17 cellular contexts compared by ENCODE assay signal in genomic region chr6:108080010-108080780, GRCh38. TPM values are rescaled to one million over a fixed set of nuclear protein-coding genes. Genes with fewer than 3 reads are reported as not detected.
A peak's percentile ranks its signal among the peaks of the same experiment; 100 is the strongest.
DNase-seq lines count a peak whose midpoint lies in the region; ATAC-seq, FAIRE-seq and TF ChIP-seq lines count a peak whose summit lies in the region.
"Had no signal": no experiment of that assay in that cellular context is flagged by ENCODE, and none has a peak within 500 bp of the region (broad histone marks: within the 10 kb centered on the region; RNA-seq: fewer than 3 reads in every experiment).

No MANE protein-coding gene starts in this region.

- H3K27ac Mint-ChIP-seq in activated naive CD8-positive, alpha-beta T cell treated with anti-CD3 and anti-CD28 coated beads, Interleukin-2, amount 50 U/mL, for 24 hours: no peak overlapping the region
- H3K27ac Mint-ChIP-seq: activated CD8-positive, alpha-beta T cell treated with anti-CD3 and anti-CD28 coated beads, Interleukin-2, amount 10 ng/mL, durations not matched to agents 7 days and 5 days; activated naive CD8-positive, alpha-beta T cell; naive thymus-derived CD4-positive, alpha-beta T cell had no signal

- whole genome bisulfite sequencing in HepG2 (ENCODE audit: low lambda C conversion rate): 0% methylated on average over 1 of the region's 2 CpGs
- 70 to 83% methylated on average over 2 of the region's 2 CpGs for WGBS in thyroid gland, 2 donors
- WGBS in sigmoid colon, 2 donors: 79% methylated on average over 2 of the region's 2 CpGs

- H3K27ac ChIP-seq in HepG2 (ENCODE audit: extremely low read length, insufficient read depth, low read length) (no peak overlapping the region), thyroid gland (no peak overlapping the region), sigmoid colon (no peak overlapping the region)

- no peaks in the 10 kb centered on the region for H3K79me2 ChIP-seq in HepG2 (ENCODE audit: insufficient read depth, low read length)

- H3K36me3 Mint-ChIP-seq in activated naive CD8-positive, alpha-beta T cell treated with anti-CD3 and anti-CD28 coated beads, Interleukin-2, amount 50 U/mL, for 24 hours (ENCODE audit: low read depth): no peaks in the 10 kb centered on the region
- H3K36me3 Mint-ChIP-seq: naive thymus-derived CD4-positive, alpha-beta T cell had no signal

- POLR2A ChIA-PET in HepG2 (lab: Yijun Ruan, JAX): no interaction called here

- H4K20me1 ChIP-seq in HepG2 (ENCODE audit: insufficient read depth, low read length): no peaks in the 10 kb centered on the region

- H3K4me3 Mint-ChIP-seq in activated naive CD8-positive, alpha-beta T cell treated with anti-CD3 and anti-CD28 coated beads, Interleukin-2, amount 50 U/mL, for 24 hours: no peak overlapping the region
- H3K4me3 Mint-ChIP-seq: activated CD8-positive, alpha-beta T cell treated with anti-CD3 and anti-CD28 coated beads, Interleukin-2, amount 10 ng/mL, durations not matched to agents 7 days and 5 days; activated naive CD8-positive, alpha-beta T cell; naive thymus-derived CD4-positive, alpha-beta T cell had no signal

- no TSS peak for BruUV-seq in HepG2 (replicated peaks; lab: Mats Ljungman, UMichigan)

- no peak overlapping the region for H2AFZ ChIP-seq in HepG2 (ENCODE audit: low read length)

- intact Hi-C loops in HepG2 (cut with micrococcal nuclease; ENCODE audit: unreplicated experiment) (no loop called here), thyroid gland (cut with DNase I) (no loop called here), sigmoid colon (cut with DNase I) (no loop called here)

- no peaks in the 10 kb centered on the region for H3K9me3 ChIP-seq in HepG2 (ENCODE audit: low read length)
- H3K9me3 ChIP-seq in thyroid gland: no peaks in the 10 kb centered on the region
- H3K9me3 ChIP-seq in sigmoid colon: no peaks in the 10 kb centered on the region

- CTCF ChIA-PET in HepG2 (lab: Yijun Ruan, JAX; ENCODE audit: low intra/inter-chr PET ratio, low total read pairs): no interaction called here

- no peak for TF ChIP-seq POLR2A in HepG2 (IDR thresholded peaks at IDR 0.05; ENCODE audit: insufficient read depth in 1 of 2, low read depth in 2 of 2, low read length in 2 of 2)
- no peak for TF ChIP-seq POLR2A in thyroid gland (IDR thresholded peaks at IDR 0.05)
- TF ChIP-seq POLR2A in sigmoid colon (IDR thresholded peaks at IDR 0.05): no peak

- peaks cover 11% of the 10 kb centered on the region for H3K4me1 ChIP-seq in HepG2 (ENCODE audit: insufficient read depth, low read length)
- H3K4me1 ChIP-seq in thyroid gland: peaks cover 4 to 5% of the 10 kb centered on the region in 2 donors
- H3K4me1 ChIP-seq in sigmoid colon: peaks cover 0 to 5% (median 2%) of the 10 kb centered on the region in 4 donors

- H3K9ac ChIP-seq in HepG2 (ENCODE audit: insufficient read depth, low read depth, low read length): no peak overlapping the region

- TF ChIP-seq EP300 in HepG2 (IDR thresholded peaks at IDR 0.05; ENCODE audit: low read depth in 2 of 2, low read length in 2 of 2) (no peak), HepG2 (CRISPR knock-in tag; IDR thresholded peaks at IDR 0.05; ENCODE audit: borderline replicate concordance) (no peak), sigmoid colon (IDR thresholded peaks at IDR 0.05) (no peak)

- TF ChIP-seq CTCF in HepG2 (CRISPR knock-in tag; IDR thresholded peaks at IDR 0.05) (no peak), thyroid gland (IDR thresholded peaks at IDR 0.05) (no peak), sigmoid colon (IDR thresholded peaks at IDR 0.05) (no peak)

- H3K27me3 ChIP-seq in HepG2 (ENCODE audit: control insufficient read depth in 1 of 2, insufficient read depth in 2 of 2, low read length in 2 of 2) (peaks cover 1 to 11% of the 10 kb centered on the region in 2 experiments; a peak in 2 of 5 replicates), thyroid gland (no peaks in the 10 kb centered on the region), sigmoid colon (peaks cover 0 to 7% (median 3%) of the 10 kb centered on the region in 3 donors)

- no peak for TF ChIP-seq RAD21 in HepG2 (CRISPR knock-in tag; IDR thresholded peaks at IDR 0.05)

- H3K36me3 ChIP-seq in HepG2 (replicated peaks in 1 of 2; ENCODE audit: control insufficient read depth in 1 of 2, insufficient read depth in 2 of 2, low read length in 2 of 2) (no peaks in the 10 kb centered on the region), thyroid gland (no peaks in the 10 kb centered on the region), sigmoid colon (no peaks in the 10 kb centered on the region)

- H3K4me1 Mint-ChIP-seq in activated naive CD8-positive, alpha-beta T cell treated with anti-CD3 and anti-CD28 coated beads, Interleukin-2, amount 50 U/mL, for 24 hours: peaks cover 3% of the 10 kb centered on the region

- H3K27me3 Mint-ChIP-seq in activated naive CD8-positive, alpha-beta T cell treated with anti-CD3 and anti-CD28 coated beads, Interleukin-2, amount 50 U/mL, for 24 hours: no peaks in the 10 kb centered on the region

- peak; percentile 51 for DNase-seq in GM03348 (ENCODE audit: low spot score)
- DNase-seq in NCI-H146 (lab: John Stamatoyannopoulos, UW): peak; percentile 75
- peak; percentile 50 for DNase-seq in brain pericyte (ENCODE audit: low read depth, low spot score)
- no peak for DNase-seq in HepG2 (ENCODE audit: low spot score)
- DNase-seq in thyroid gland: no peak
- no peak for DNase-seq in sigmoid colon
- no peak for DNase-seq in activated naive CD8-positive, alpha-beta T cell treated with anti-CD3 and anti-CD28 coated beads, Interleukin-2, amount 50 U/mL, for 24 hours
- DNase-seq: activated CD8-positive, alpha-beta T cell treated with anti-CD3 and anti-CD28 coated beads, Interleukin-2, amount 10 ng/mL, durations not matched to agents 7 days and 5 days; MV-4-11; naive thymus-derived CD4-positive, alpha-beta T cell; NCI-H774; T-helper 2 cell had no signal

- ATAC-seq in HepG2: peak; percentile 48; the same call in 1 of the 3 replicates
- no peak for ATAC-seq in GM18498 (IDR thresholded peaks at IDR 0.05; ENCODE audit: unreplicated experiment)
- no peak for ATAC-seq in activated naive CD8-positive, alpha-beta T cell treated with anti-CD3 and anti-CD28 coated beads, Interleukin-2, amount 50 U/mL, for 24 hours
- ATAC-seq: activated CD8-positive, alpha-beta T cell treated with anti-CD3 and anti-CD28 coated beads, Interleukin-2, amount 10 ng/mL, durations not matched to agents 7 days and 5 days; naive thymus-derived CD4-positive, alpha-beta T cell had no signal

- in situ Hi-C loops in HepG2 (cut with HindIII; ENCODE audit: extremely low pct_ligation_motif_present, low pct_unique_long_range_greater_than_20kb): no loop called here

- H3K4me3 ChIP-seq in HepG2 (replicated peaks in 1 of 3; ENCODE audit: insufficient read depth in 1 of 3, low read depth in 2 of 3, low read length in 3 of 3) (no peak overlapping the region), thyroid gland (replicated peaks in 1 of 3) (no peak overlapping the region), sigmoid colon (no peak overlapping the region)

- FAIRE-seq in HepG2 (lab: Jason Lieb, UNC): no peak
- FAIRE-seq: GM12892, islet of Langerhans, urothelium cell line had no signal

- no peaks in the 10 kb centered on the region for H3K9me3 Mint-ChIP-seq in activated naive CD8-positive, alpha-beta T cell treated with anti-CD3 and anti-CD28 coated beads, Interleukin-2, amount 50 U/mL, for 24 hours
- H3K9me3 Mint-ChIP-seq: naive thymus-derived CD4-positive, alpha-beta T cell had no signal

- H3K4me2 ChIP-seq in HepG2 (ENCODE audit: low read depth, low read length): no peak overlapping the region

TF ChIP-seq in HepG2, 621 proteins besides CTCF, POLR2A, EP300 and RAD21:
- no peak for TF ChIP-seq ZNF362 (CRISPR knock-in tag; IDR thresholded peaks at IDR 0.05; ENCODE audit: borderline replicate concordance)
- no peak for TF ChIP-seq ZNF672 (CRISPR knock-in tag; IDR thresholded peaks at IDR 0.05)
- TF ChIP-seq ONECUT2 (CRISPR knock-in tag; IDR thresholded peaks at IDR 0.05): no peak
- no peak for TF ChIP-seq PRPF4 (IDR thresholded peaks at IDR 0.05; ENCODE audit: low read depth, low read length, poor library complexity, severe bottlenecking)

RNA-seq across cellular contexts. Expression of gene OSTM1, which starts 5.7 kb away (rescaled TPM):
- total RNA-seq in HepG2 (2016; rRNA removed; fragmentation: Illumina TruSeq; extraction: Trizol) (13.9 and 20.5 TPM in 2 replicates), thyroid gland (100 to 1,000 TPM in 1 of 4 donors, 10 to 100 TPM in 3; 41.0 to 110 (median 53.6) TPM), sigmoid colon (100 to 1,000 TPM in 2 of 4 donors, 10 to 100 TPM in 2; 48.9 to 267 (median 106) TPM)
- total RNA-seq in HepG2 (2016; cell fraction: cytosol; rRNA removed; fragmentation: Illumina TruSeq; extraction: Trizol; ENCODE audit: low read depth): 0.97 and 4.0 TPM in 2 replicates
- total RNA-seq in HepG2 (2016; cell fraction: insoluble cytoplasmic fraction; rRNA removed; fragmentation: Illumina TruSeq; extraction: Trizol): 14.7 and 22.2 TPM in 2 replicates
- total RNA-seq in HepG2 (2016; cell fraction: membrane; rRNA removed; fragmentation: Illumina TruSeq; extraction: Trizol): 5.2 and 6.1 TPM in 2 replicates
- 15.8 and 22.0 TPM in 2 replicates for total RNA-seq in HepG2 (2016; cell fraction: nucleus; rRNA removed; fragmentation: Illumina TruSeq; extraction: Trizol)
- polyA plus RNA-seq in HepG2 (2011; rRNA removed) (8.7 and 9.9 TPM in 2 replicates), sigmoid colon (10 to 100 TPM in 1 of 3 donors, 1 to 10 TPM in 2; 3.6 to 10.6 (median 9.5) TPM)
- polyA plus RNA-seq in HepG2 (2011; cell fraction: cytosol; rRNA removed): 5.7 and 6.0 TPM in 2 replicates
- polyA plus RNA-seq in HepG2 (2011; cell fraction: nucleus; rRNA removed): 6.8 and 7.5 TPM in 2 replicates
- 10.4 and 15.8 TPM in 2 replicates for polyA plus RNA-seq in HepG2 (2012)
- polyA plus RNA-seq in HepG2 (2016; cell fraction: cytosol; fragmentation: Illumina TruSeq; extraction: Trizol; ENCODE audit: low read depth): 0.83 and 0.85 TPM in 2 replicates
- polyA plus RNA-seq in HepG2 (2016; cell fraction: insoluble cytoplasmic fraction; fragmentation: Illumina TruSeq; extraction: Trizol; ENCODE audit: low read depth): 9.8 and 11.2 TPM in 2 replicates
- 2.2 and 3.4 TPM in 2 replicates for polyA plus RNA-seq in HepG2 (2016; cell fraction: membrane; fragmentation: Illumina TruSeq; extraction: Trizol; ENCODE audit: low read depth)
- 21.3 and 27.0 TPM in 2 replicates for polyA plus RNA-seq in HepG2 (2016; cell fraction: nucleus; fragmentation: Illumina TruSeq; extraction: Trizol; ENCODE audit: insufficient read depth, low read depth)
- polyA minus RNA-seq in HepG2 (2011; rRNA and poly(A)+ RNA removed; ENCODE audit: low replicate concordance): 21.8 and 34.2 TPM in 2 replicates
- 17.3 and 21.2 TPM in 2 replicates for polyA minus RNA-seq in HepG2 (2011; cell fraction: cytosol; rRNA and poly(A)+ RNA removed)
- polyA minus RNA-seq in HepG2 (2011; cell fraction: nucleus; rRNA and poly(A)+ RNA removed): 10.9 and 13.3 TPM in 2 replicates

Comparison
In these comparisons a context has a peak if more than half of its experiments do, and no peak if none do; other contexts are left out.
1. DNase-seq: peak in GM03348 (single experiment), NCI-H146 (single experiment) and brain pericyte (single experiment); none in HepG2 (single experiment), thyroid gland (0 of 2), sigmoid colon (single experiment) and activated naive CD8-positive, alpha-beta T cell treated with anti-CD3 and anti-CD28 coated beads, Interleukin-2, amount 50 U/mL, for 24 hours (single experiment).